1 cellular context compared by ENCODE assay signal in genomic region chr6:64255000-64255399, GRCh38.
A peak's percentile ranks its signal among the peaks of the same experiment; 100 is the strongest.
TF ChIP-seq lines count a peak whose summit lies in the region.

No MANE protein-coding gene starts in this region.

TF ChIP-seq in GM12878, 131 proteins besides CTCF, POLR2A, EP300 and RAD21 (continued from another document):
- TF ChIP-seq CREM (IDR thresholded peaks at IDR 0.05; ENCODE audit: low read depth) (no peak), CEBPZ (IDR thresholded peaks at IDR 0.05; ENCODE audit: low read depth, low read length) (no peak), ZBED1 (IDR thresholded peaks at IDR 0.05; ENCODE audit: borderline replicate concordance) (no peak), SIX5 (IDR thresholded peaks at IDR 0.05; ENCODE audit: low read depth, low read length, severe bottlenecking) (no peak), RCOR1 (conservative IDR thresholded peaks at IDR 0.05; ENCODE audit: low read depth, low read length) (no peak), MTA2 (IDR thresholded peaks at IDR 0.05; ENCODE audit: low read depth) (peak; percentile 75)
